Comparison of ENCODE assay signal across 20 cellular contexts in the genomic region with DNA sequence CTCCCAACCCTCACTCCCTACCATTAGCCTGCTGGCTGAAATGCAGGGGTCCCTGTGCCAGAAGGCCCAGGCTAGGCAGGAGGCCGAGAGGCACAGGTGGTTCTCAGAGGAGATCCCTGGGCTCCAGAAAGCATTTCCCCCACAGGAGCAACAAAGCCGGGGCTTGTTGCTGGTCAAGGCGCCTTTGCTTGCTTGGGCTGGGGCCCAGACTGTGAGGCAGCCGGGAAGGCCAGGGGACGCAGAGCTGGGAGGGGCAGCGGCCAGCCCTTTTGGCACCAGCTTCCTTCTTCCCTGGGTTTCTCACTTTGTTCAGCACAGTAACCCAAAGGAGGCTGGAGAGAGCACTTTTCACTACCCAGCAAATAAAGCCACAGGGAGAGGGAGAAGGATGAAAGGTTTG. TPM values are rescaled to one million over a fixed set of nuclear protein-coding genes. Genes with fewer than 3 reads are reported as not detected.
DNase-seq lines count a peak whose midpoint lies in the region; ATAC-seq and TF ChIP-seq lines count a peak whose summit lies in the region.
"Had no signal": no experiment of that assay in that cellular context is flagged by ENCODE, and none has a peak within 500 bp of the region (broad histone marks: within the 10 kb centered on the region; RNA-seq: fewer than 3 reads in every experiment).

No MANE protein-coding gene starts in this region.

- no peak overlapping the region for H3K27ac ChIP-seq in left ventricle myocardium inferior (replicated peaks)
- no peak overlapping the region for H3K27ac ChIP-seq in testis
- H3K27ac ChIP-seq: lower lobe of right lung, thyroid gland had no signal

- DNase-seq in cerebellum (ENCODE audit: low spot score) (peak; percentile 48), left ventricle myocardium inferior (peak; percentile 35), occipital lobe (lab: John Stamatoyannopoulos, UW) (peak; percentile 23), testis (peak; percentile 50), NOMO-1 treated with DMSO at 0.1 percent for 48 hours (lab: John Stamatoyannopoulos, UW; ENCODE audit: unreplicated experiment) (no peak)
- DNase-seq: activated CD4-positive, alpha-beta T cell treated with anti-CD3 and anti-CD28 coated beads, Interleukin-2, amount 50 U/mL, for 4 hours; activated effector memory CD4-positive, alpha-beta T cell treated with Interleukin-2 at 50 U/mL for 16 hours; activated naive CD8-positive, alpha-beta T cell treated with anti-CD3 and anti-CD28 coated beads, Interleukin-2, amount 10 ng/mL, durations not matched to agents 7 days and 5 days; DMS53; GF-D8; HCEC 1CT; KG1; lower lobe of right lung; NCI-H1436 treated with DMSO at 0.1 percent for 48 hours; NCI-H2171; NCI-H526 treated with DMSO at 0.1 percent for 48 hours; RPMI8226; thyroid gland had no signal

- intact Hi-C loops in left ventricle myocardium inferior (cut with micrococcal nuclease) (no loop called here), testis (cut with DNase I; ENCODE audit: low total_unique reads) (no loop called here)

- H3K36me3 ChIP-seq in left ventricle myocardium inferior, result no peaks in the 10 kb centered on the region
- H3K36me3 ChIP-seq in testis (ENCODE audit: low read depth, missing control alignments), result no peaks in the 10 kb centered on the region

- peaks cover 13% of the 10 kb centered on the region for H3K4me1 ChIP-seq in left ventricle myocardium inferior
- H3K4me1 ChIP-seq in testis, result no peaks in the 10 kb centered on the region
- H3K4me1 ChIP-seq: lower lobe of right lung, thyroid gland had no signal

- no peak for TF ChIP-seq POLR2A in testis (IDR thresholded peaks at IDR 0.05)

- 41 to 55% methylated on average over 6 of the region's 6 CpGs for WGBS in testis, 2 donors

- H3K27me3 ChIP-seq in left ventricle myocardium inferior (ENCODE audit: low read depth) (no peaks in the 10 kb centered on the region), testis (no peaks in the 10 kb centered on the region)
- H3K27me3 ChIP-seq: thyroid gland had no signal

- H3K9me3 ChIP-seq in left ventricle myocardium inferior (replicated peaks), result no peaks in the 10 kb centered on the region
- H3K9me3 ChIP-seq in testis, result no peaks in the 10 kb centered on the region
- H3K9me3 ChIP-seq: lower lobe of right lung, thyroid gland had no signal

- no peak for TF ChIP-seq CTCF in left ventricle myocardium inferior (IDR thresholded peaks at IDR 0.05; ENCODE audit: borderline replicate concordance)
- no peak for TF ChIP-seq CTCF in testis (IDR thresholded peaks at IDR 0.05)

- ATAC-seq in GM19023 (IDR thresholded peaks at IDR 0.05; ENCODE audit: unreplicated experiment) (no peak), HG03045 (IDR thresholded peaks at IDR 0.05; ENCODE audit: unreplicated experiment) (no peak)
- ATAC-seq: lower lobe of right lung had no signal

- H3K4me3 ChIP-seq in left ventricle myocardium inferior (no peak overlapping the region), testis (no peak overlapping the region)
- H3K4me3 ChIP-seq: lower lobe of right lung, thyroid gland had no signal

RNA-seq across cellular contexts. Expression of gene FBXW4, which starts 48.6 kb away (rescaled TPM):
- total RNA-seq in cerebellum (40.1 TPM), left ventricle myocardium inferior (99.1 TPM), occipital lobe (68.3 TPM), testis (10 to 100 TPM; 62.5 to 76.1 TPM)
- 49.0 TPM for polyA plus RNA-seq in testis (ENCODE audit: insufficient read depth, low read depth, low replicate concordance)

RNA-seq across cellular contexts. Expression of gene DPCD, which starts 58.2 kb away (rescaled TPM):
- total RNA-seq in cerebellum (13.1 TPM), left ventricle myocardium inferior (24.0 TPM), occipital lobe (12.5 TPM), testis (10 to 100 TPM; 70.9 to 87.6 TPM)
- 267 TPM for polyA plus RNA-seq in testis (ENCODE audit: insufficient read depth, low read depth, low replicate concordance)

RNA-seq across cellular contexts. Expression of gene POLL, which starts 58.3 kb away (rescaled TPM):
- 14.4 TPM for total RNA-seq in cerebellum
- total RNA-seq in left ventricle myocardium inferior, result 16.7 TPM
- 8.3 TPM for total RNA-seq in occipital lobe
- 10 to 100 TPM; 50.3 to 53.5 TPM for total RNA-seq in testis
- polyA plus RNA-seq in testis (ENCODE audit: insufficient read depth, low read depth, low replicate concordance), result 93.1 TPM
